In the genomic region with DNA sequence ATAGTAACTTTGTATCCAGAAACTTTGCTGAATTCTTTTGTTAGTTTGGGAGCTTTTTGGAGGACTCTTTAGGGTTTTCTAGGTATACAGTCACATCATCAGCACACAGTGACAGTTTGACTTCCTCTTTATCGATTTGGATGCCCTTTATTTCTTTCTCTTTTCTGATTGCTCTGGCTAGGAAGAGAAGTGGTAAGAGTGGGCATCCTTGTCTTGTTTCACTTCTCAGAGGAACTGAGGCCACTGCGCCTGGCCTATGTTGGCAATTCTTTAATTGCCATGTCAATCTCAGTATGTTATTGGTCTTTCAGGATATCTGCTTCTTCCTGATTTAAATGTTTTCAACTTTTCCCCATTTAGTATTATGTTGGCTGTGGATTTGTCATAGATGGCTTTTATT, we compare ENCODE assay signal across 26 cellular contexts.
"Had no signal": no experiment of that assay in that cellular context is flagged by ENCODE, and none has a peak within 500 bp of the region (broad histone marks: within the 10 kb centered on the region; RNA-seq: fewer than 3 reads in every experiment).

No MANE protein-coding gene starts in this region.

- H3K36me3 ChIP-seq: colonic mucosa, esophagus squamous epithelium, gastrocnemius medialis, lower lobe of right lung had no signal

- H3K4me3 ChIP-seq: colonic mucosa, esophagus squamous epithelium, gastrocnemius medialis, heart right ventricle, left lung, lower lobe of right lung had no signal

- H3K4me1 ChIP-seq: colonic mucosa, esophagus squamous epithelium, gastrocnemius medialis, left lung, lower lobe of right lung had no signal

- H3K4me1 Mint-ChIP-seq: endodermal cell had no signal

- ATAC-seq: effector memory CD8-positive, alpha-beta T cell; esophagus mucosa; gastrocnemius medialis; heart right ventricle; left cardiac atrium; left lung; left ventricle myocardium superior; lower lobe of right lung had no signal

- H3K27me3 Mint-ChIP-seq: dendritic cell treated with granulocyte-macrophage colony-stimulating factor and Interleukin-4, amounts not matched to agents 40 ng/mL and 50 ng/mL, for 4 days; effector memory CD8-positive, alpha-beta T cell had no signal

- FAIRE-seq: endometrium, islet of Langerhans, keratinocyte had no signal

- H3K27ac Mint-ChIP-seq: dendritic cell treated with granulocyte-macrophage colony-stimulating factor and Interleukin-4, amounts not matched to agents 40 ng/mL and 50 ng/mL, for 4 days; endodermal cell had no signal

- H3K27me3 ChIP-seq: colonic mucosa, esophagus squamous epithelium, gastrocnemius medialis, heart right ventricle, left lung had no signal

- DNase-seq: colonic mucosa; cortex of kidney; effector CD8-positive, alpha-beta T cell; effector memory CD8-positive, alpha-beta T cell; endodermal cell; erythroblast; esophagus squamous epithelium; foreskin fibroblast; foreskin melanocyte; gastrocnemius medialis; glutamatergic neuron; head of caudate nucleus; heart right ventricle; hippocampal formation; left cardiac atrium; left lung; left ventricle myocardium superior; lower lobe of right lung; mesendoderm; midbrain had no signal

- H3K27ac ChIP-seq: colonic mucosa, epithelial cell of prostate, esophagus squamous epithelium, gastrocnemius medialis, heart right ventricle, left lung, lower lobe of right lung had no signal

- H3K4me3 Mint-ChIP-seq: dendritic cell treated with granulocyte-macrophage colony-stimulating factor and Interleukin-4, amounts not matched to agents 40 ng/mL and 50 ng/mL, for 4 days; endodermal cell had no signal
